ENCODE assay signal across 7 cellular contexts in genomic region chr17:165939-166338, GRCh38. TPM values are rescaled to one million over a fixed set of nuclear protein-coding genes. Genes with fewer than 3 reads are reported as not detected.
"Had no signal": no experiment of that assay in that cellular context is flagged by ENCODE, and none has a peak within 500 bp of the region (broad histone marks: within the 10 kb centered on the region; RNA-seq: fewer than 3 reads in every experiment).

No MANE protein-coding gene starts in this region.

- H3K9me3 Mint-ChIP-seq: GM23338, H9 had no signal

- H3K4me1 Mint-ChIP-seq: GM23338 had no signal

- H3K4me3 Mint-ChIP-seq: GM23338, H9 had no signal

- ATAC-seq: GM23338, K562 had no signal

- DNase-seq: H9, HCEC 1CT, IMR-90 had no signal

- H3K27ac Mint-ChIP-seq: GM23338, H9 had no signal

RNA-seq across cellular contexts. Expression of gene DOC2B, which starts 15.5 kb away (rescaled TPM):
- total RNA-seq: HT-29, IMR-90 had no signal

RNA-seq across cellular contexts. Expression of gene SCGB1C2, which starts 28.6 kb away (rescaled TPM):
- total RNA-seq: GM23338, H1, H9, HT-29, IMR-90, K562 had no signal
